25 cellular contexts compared by ENCODE assay signal in the genomic region with DNA sequence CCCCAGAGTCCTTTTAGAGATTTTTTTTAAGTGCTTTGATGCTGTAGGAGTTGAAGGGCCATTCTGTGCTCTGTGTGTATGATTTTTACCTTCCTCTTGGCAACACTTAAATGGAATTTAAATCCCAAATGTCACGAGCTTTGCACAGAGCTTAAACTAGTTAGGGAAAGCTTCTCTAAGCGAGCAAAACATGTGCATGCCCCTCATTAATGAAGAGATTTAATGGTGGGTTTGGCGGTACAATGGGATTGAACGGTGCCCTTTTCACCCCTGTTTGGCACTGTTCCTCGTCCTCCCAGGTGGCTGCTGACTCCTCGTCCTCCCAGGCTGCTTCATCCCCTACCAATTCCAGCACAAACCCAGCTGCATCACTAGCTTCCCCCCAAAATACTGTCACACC.
"Had no signal": no experiment of that assay in that cellular context is flagged by ENCODE, and none has a peak within 500 bp of the region (broad histone marks: within the 10 kb centered on the region; RNA-seq: fewer than 3 reads in every experiment).

No MANE protein-coding gene starts in this region.

- H3K9me3 ChIP-seq: Peyer's patch had no signal

- H3K36me3 ChIP-seq: brain microvascular endothelial cell, cardiac muscle cell, Peyer's patch, SJSA1 had no signal

- H3K4me1 ChIP-seq: Peyer's patch had no signal

- H3K27me3 ChIP-seq: brain microvascular endothelial cell, cardiac muscle cell, Peyer's patch, SJSA1 had no signal

- H3K27ac Mint-ChIP-seq: activated CD8-positive, alpha-beta T cell treated with anti-CD3 and anti-CD28 coated beads for 36 hours; activated naive CD4-positive, alpha-beta T cell treated with anti-CD3 and anti-CD28 coated beads, Interleukin-2, amount 10 ng/mL, durations not matched to agents 7 days and 5 days; activated naive CD8-positive, alpha-beta T cell treated with anti-CD3 and anti-CD28 coated beads for 36 hours; activated T-cell treated with anti-CD3 and anti-CD28 coated beads, Interleukin-2, amount 50 U/mL, for 72 hours; activated T-helper 2 cell treated with anti-CD3 and anti-CD28 coated beads, Interferon-gamma antibody, Interleukin-2, Interleukin-4, amounts not matched to agents 10 μg/mL and 5 μg/mL and 100 μg/mL, durations not matched to agents 14 hours and 24 hours and 36 hours had no signal

- DNase-seq: activated CD4-positive, alpha-beta T cell treated with anti-CD3 and anti-CD28 coated beads for 4 hours; activated CD8-positive, alpha-beta memory T cell treated with anti-CD3 and anti-CD28 coated beads, Interleukin-2, amount 50 U/mL, for 4 hours; activated CD8-positive, alpha-beta T cell treated with anti-CD3 and anti-CD28 coated beads for 36 hours; activated gamma-delta T cell treated with Interleukin-2 at 50 U/mL for 16 hours; activated naive CD4-positive, alpha-beta T cell treated with anti-CD3 and anti-CD28 coated beads, Interleukin-2, amount 10 ng/mL, durations not matched to agents 7 days and 5 days; activated naive CD8-positive, alpha-beta T cell treated with anti-CD3 and anti-CD28 coated beads for 36 hours; activated T-cell treated with anti-CD3 and anti-CD28 coated beads, Interleukin-2, amount 50 U/mL, for 72 hours; brain microvascular endothelial cell; Karpas-422; NCI-H1436; NCI-H187 treated with DMSO at 0.1 percent for 48 hours; NCI-H2081 treated with DMSO at 0.1 percent for 48 hours; NCI-H2171 treated with DMSO at 0.1 percent for 48 hours; NCI-H226; NCI-H69; Peyer's patch; Right ventricle myocardium superior; SW 1271 had no signal

- H3K27me3 Mint-ChIP-seq: activated naive CD4-positive, alpha-beta T cell treated with anti-CD3 and anti-CD28 coated beads, Interleukin-2, amount 10 ng/mL, durations not matched to agents 7 days and 5 days had no signal

- H3K4me3 Mint-ChIP-seq: activated CD8-positive, alpha-beta T cell treated with anti-CD3 and anti-CD28 coated beads for 36 hours; activated naive CD4-positive, alpha-beta T cell treated with anti-CD3 and anti-CD28 coated beads, Interleukin-2, amount 10 ng/mL, durations not matched to agents 7 days and 5 days; activated naive CD8-positive, alpha-beta T cell treated with anti-CD3 and anti-CD28 coated beads for 36 hours; activated T-cell treated with anti-CD3 and anti-CD28 coated beads, Interleukin-2, amount 50 U/mL, for 72 hours had no signal

- ATAC-seq: activated CD4-positive, CD25-positive, alpha-beta regulatory T cell treated with anti-CD3 and anti-CD28 coated beads, Interleukin-2, amount 50 U/mL, for 24 hours; activated CD8-positive, alpha-beta T cell treated with anti-CD3 and anti-CD28 coated beads for 36 hours; activated T-cell treated with anti-CD3 and anti-CD28 coated beads, Interleukin-2, amount 50 U/mL, for 72 hours; K562; SK-N-SH treated with all-trans-retinoic acid at 6 μM for 48 hours had no signal

- H3K4me1 Mint-ChIP-seq: activated naive CD4-positive, alpha-beta T cell treated with anti-CD3 and anti-CD28 coated beads, Interleukin-2, amount 10 ng/mL, durations not matched to agents 7 days and 5 days; activated naive CD8-positive, alpha-beta T cell treated with anti-CD3 and anti-CD28 coated beads for 36 hours had no signal

- H3K9me3 Mint-ChIP-seq: activated CD8-positive, alpha-beta T cell treated with anti-CD3 and anti-CD28 coated beads for 36 hours; activated naive CD4-positive, alpha-beta T cell treated with anti-CD3 and anti-CD28 coated beads, Interleukin-2, amount 10 ng/mL, durations not matched to agents 7 days and 5 days; activated naive CD8-positive, alpha-beta T cell treated with anti-CD3 and anti-CD28 coated beads for 36 hours; activated T-helper 2 cell treated with anti-CD3 and anti-CD28 coated beads, Interferon-gamma antibody, Interleukin-2, Interleukin-4, amounts not matched to agents 10 μg/mL and 5 μg/mL and 100 μg/mL, durations not matched to agents 14 hours and 24 hours and 36 hours had no signal

- H3K4me3 ChIP-seq: cardiac muscle cell, K562, Peyer's patch, SJSA1 had no signal

- H3K36me3 Mint-ChIP-seq: activated naive CD4-positive, alpha-beta T cell treated with anti-CD3 and anti-CD28 coated beads, Interleukin-2, amount 10 ng/mL, durations not matched to agents 7 days and 5 days; activated naive CD8-positive, alpha-beta T cell treated with anti-CD3 and anti-CD28 coated beads for 36 hours had no signal

- H3K27ac ChIP-seq: brain microvascular endothelial cell, cardiac muscle cell, Peyer's patch, RWPE1, SJSA1 had no signal
